ENCODE assay signal across 19 cellular contexts in the genomic region with DNA sequence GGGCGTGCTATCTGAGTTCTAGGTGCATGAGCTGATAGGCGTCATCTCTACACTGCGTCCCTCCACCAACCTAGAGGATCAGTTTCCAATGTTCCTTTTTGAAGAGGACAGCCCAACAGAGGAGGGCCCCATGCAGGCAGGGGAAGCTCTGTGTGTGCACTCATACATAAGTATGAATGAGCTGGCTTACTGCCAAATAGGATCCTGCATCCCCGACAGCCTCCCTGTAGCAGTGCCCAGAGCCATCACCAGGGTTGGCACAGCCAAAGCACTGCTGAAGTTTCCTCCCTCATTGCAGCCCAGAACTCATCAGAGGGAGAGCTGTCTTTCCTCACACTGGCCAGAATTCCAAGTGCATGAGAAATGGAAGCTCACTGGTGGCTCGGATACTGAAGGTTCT.
DNase-seq lines count a peak whose midpoint lies in the region; ATAC-seq and TF ChIP-seq lines count a peak whose summit lies in the region.
"Had no signal": no experiment of that assay in that cellular context is flagged by ENCODE, and none has a peak within 500 bp of the region (broad histone marks: within the 10 kb centered on the region; RNA-seq: fewer than 3 reads in every experiment).

No MANE protein-coding gene starts in this region.

- H3K27ac ChIP-seq in GM23248 (no peak overlapping the region), Panc1 (ENCODE audit: low read length) (no peak overlapping the region), trophoblast cell (ENCODE audit: low read depth, low read length) (no peak overlapping the region)
- H3K27ac ChIP-seq: HL-60 had no signal

- no peak overlapping the region for H2BK5ac ChIP-seq in trophoblast cell (ENCODE audit: low read depth, low read length, poor library complexity)

- BruUV-seq in Panc1 (replicated peaks; lab: Mats Ljungman, UMichigan): no TSS peak

- H2AFZ ChIP-seq in GM23248 (no peak overlapping the region), trophoblast cell (ENCODE audit: insufficient read depth, low read length, poor library complexity) (no peak overlapping the region)
- H2AFZ ChIP-seq: GM23338 had no signal

- in situ Hi-C loops in GM23248 (cut with MboI): no loop called here
- in situ Hi-C loops in Panc1 (cut with HindIII; ENCODE audit: low pct_unique_long_range_greater_than_20kb, low sequenced_read_pairs): no loop called here

- H3K27me3 ChIP-seq in GM23248 (replicated peaks; ENCODE audit: insufficient read depth): peaks cover 26% of the 10 kb centered on the region
- H3K27me3 ChIP-seq in Panc1 (ENCODE audit: control insufficient read depth, insufficient read depth, low read length): no peaks in the 10 kb centered on the region
- no peaks in the 10 kb centered on the region for H3K27me3 ChIP-seq in trophoblast cell (ENCODE audit: insufficient read depth, low read length)

- no peak for TF ChIP-seq CTCF in Panc1 (IDR thresholded peaks at IDR 0.05)

- no peaks in the 10 kb centered on the region for H3K9me2 ChIP-seq in GM23248 (ENCODE audit: insufficient read depth)

- H4K20me1 ChIP-seq in GM23248 (ENCODE audit: insufficient read depth): no peaks in the 10 kb centered on the region

- H4K8ac ChIP-seq in trophoblast cell (ENCODE audit: low read depth, low read length): no peak overlapping the region

- no peaks in the 10 kb centered on the region for H3K9me3 ChIP-seq in GM23248 (ENCODE audit: low read depth)
- H3K9me3 ChIP-seq in Panc1 (ENCODE audit: control insufficient read depth, insufficient read depth, low read depth, low read length): no peaks in the 10 kb centered on the region
- H3K9me3 ChIP-seq in trophoblast cell (ENCODE audit: insufficient read depth, low read depth, low read length): no peaks in the 10 kb centered on the region
- H3K9me3 ChIP-seq: BE2C had no signal

- peak overlapping the region; percentile 9 for H3K23ac ChIP-seq in trophoblast cell (ENCODE audit: low read length)

- H3K18ac ChIP-seq in trophoblast cell (ENCODE audit: low read length): no peak overlapping the region

- CTCF ChIA-PET in Panc1 (lab: Charles Lee): interaction anchor here (0.8 kb wide), 1 partner anchor 181 kb away, joined by 3 read pairs; no protein-coding TSS in a partner anchor

- H3K14ac ChIP-seq in trophoblast cell (ENCODE audit: low read length): no peak overlapping the region

- H4K12ac ChIP-seq in trophoblast cell (ENCODE audit: low read depth, low read length): no peak overlapping the region

- no peak overlapping the region for H2BK120ac ChIP-seq in trophoblast cell (ENCODE audit: insufficient read depth, low read length, poor library complexity)

- H3K79me2 ChIP-seq in GM23248 (ENCODE audit: insufficient read depth): no peaks in the 10 kb centered on the region
- H3K79me2 ChIP-seq in trophoblast cell (ENCODE audit: control insufficient read depth, insufficient read depth, low read length, poor library complexity): no peaks in the 10 kb centered on the region

- POLR2A ChIA-PET in Panc1 (lab: Charles Lee): no interaction called here

- no peak overlapping the region for H2AK5ac ChIP-seq in trophoblast cell (ENCODE audit: low read length)

- H2BK12ac ChIP-seq in trophoblast cell (ENCODE audit: low read length): no peak overlapping the region

- ATAC-seq in Panc1 (0 out of 2 replicates have a peak, but pooled peaks have one; percentile 47), GM19035 (IDR thresholded peaks at IDR 0.05; ENCODE audit: unreplicated experiment) (no peak)
- ATAC-seq: GM23338, HepG2 had no signal

- no peak overlapping the region for H4K91ac ChIP-seq in trophoblast cell (ENCODE audit: low read depth, low read length)

- intact Hi-C loops in Panc1 (cut with micrococcal nuclease; ENCODE audit: unreplicated experiment): no loop called here

- DNase-seq in NCI-H1092 treated with DMSO at 0.1 percent for 48 hours (lab: John Stamatoyannopoulos, UW) (peak; percentile 8), NCI-H1092 (lab: John Stamatoyannopoulos, UW) (no peak), GM23248 (peak; percentile 23), Panc1 (ENCODE audit: low read depth, low spot score) (no peak), trophoblast cell (no peak), putamen (ENCODE audit: low spot score) (no peak), AG08395 (ENCODE audit: low spot score) (no peak)
- DNase-seq: BE2C, HCEC 1CT, KBM-7, NCI-H1105, NCI-H146, NCI-H2081, NCI-H510A, NCI-H748 treated with DMSO at 0.1 percent for 48 hours had no signal

- H3K9ac ChIP-seq in GM23248: no peak overlapping the region
- no peak overlapping the region for H3K9ac ChIP-seq in trophoblast cell (ENCODE audit: low read length)

- no peaks in the 10 kb centered on the region for H3K4me1 ChIP-seq in GM23248 (ENCODE audit: insufficient read depth)
- no peaks in the 10 kb centered on the region for H3K4me1 ChIP-seq in Panc1 (ENCODE audit: control insufficient read depth, insufficient read depth, low read length)
- no peaks in the 10 kb centered on the region for H3K4me1 ChIP-seq in trophoblast cell (ENCODE audit: control insufficient read depth in 1 of 2, insufficient read depth in 2 of 2, low read length in 2 of 2)
- H3K4me1 ChIP-seq: BE2C had no signal

- H3K79me1 ChIP-seq in trophoblast cell (ENCODE audit: low read length): no peaks in the 10 kb centered on the region

- H3K4me2 ChIP-seq in GM23248 (ENCODE audit: unreplicated experiment): no peak overlapping the region
- no peak overlapping the region for H3K4me2 ChIP-seq in trophoblast cell (ENCODE audit: low read length)
- H3K4me2 ChIP-seq: GM23338 had no signal

- H3K4ac ChIP-seq in trophoblast cell (ENCODE audit: low read depth, low read length): no peak overlapping the region

- H3K4me3 ChIP-seq in GM23248: no peak overlapping the region
- no peak overlapping the region for H3K4me3 ChIP-seq in Panc1 (ENCODE audit: low read depth in 2 of 2, low read length in 2 of 2)
- H3K4me3 ChIP-seq in trophoblast cell (ENCODE audit: low read depth, low read length): no peak overlapping the region
- H3K4me3 ChIP-seq: GM23338 had no signal

- H3K36me3 ChIP-seq in GM23248 (ENCODE audit: low read depth) (no peaks in the 10 kb centered on the region), Panc1 (ENCODE audit: control insufficient read depth, insufficient read depth, low read length) (no peaks in the 10 kb centered on the region), trophoblast cell (ENCODE audit: control insufficient read depth in 1 of 2, insufficient read depth in 2 of 2, low read length in 2 of 2) (no peaks in the 10 kb centered on the region)
- H3K36me3 ChIP-seq: BE2C had no signal

- H3F3A ChIP-seq in GM23248 (ENCODE audit: insufficient read depth): no peaks in the 10 kb centered on the region

- 38 to 44% methylated on average over 5 of the region's 5 CpGs for WGBS in GM23248 (ENCODE audit: low coverage in 1 of 2, low lambda C conversion rate in 2 of 2, missing lambda C conversion rate in 2 of 2), 2 experiments
- no CpG with 5 or more reads among the region's 5 CpGs for WGBS in trophoblast cell (ENCODE audit: extremely low coverage, insufficient coverage, insufficient read length)

Comparison
In these comparisons a context has a peak if more than half of its experiments do, and no peak if none do; other contexts are left out.
1. DNase-seq: peak in NCI-H1092 treated with DMSO at 0.1 percent for 48 hours (single experiment) and GM23248 (single experiment); none in NCI-H1092 (single experiment), Panc1 (single experiment), trophoblast cell (0 of 2), putamen (single experiment) and AG08395 (single experiment).